17 cellular contexts compared by ENCODE assay signal in the genomic region with DNA sequence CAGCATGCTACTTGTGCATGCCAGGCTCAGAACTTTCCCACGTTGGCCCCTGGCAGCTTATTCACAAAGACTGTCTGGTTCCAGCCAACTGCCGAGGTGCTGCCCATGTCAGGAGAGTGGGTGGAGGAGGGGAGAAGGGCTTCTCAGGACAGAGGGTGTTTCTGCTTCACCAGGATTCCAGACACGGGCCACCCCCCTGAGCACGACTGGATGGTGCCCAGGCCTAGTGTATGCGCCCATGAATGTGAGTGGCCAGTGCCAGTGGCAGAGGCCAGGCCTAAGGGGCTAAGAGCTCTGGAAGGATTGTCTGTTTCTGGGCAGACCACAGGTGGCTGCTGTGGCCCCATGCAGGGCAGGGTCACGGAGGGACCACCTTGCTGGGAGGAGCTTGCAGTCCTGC.
DNase-seq lines count a peak whose midpoint lies in the region; ATAC-seq and TF ChIP-seq lines count a peak whose summit lies in the region.
"Had no signal": no experiment of that assay in that cellular context is flagged by ENCODE, and none has a peak within 500 bp of the region (broad histone marks: within the 10 kb centered on the region; RNA-seq: fewer than 3 reads in every experiment).

No MANE protein-coding gene starts in this region.

- intact Hi-C loops in left ventricle myocardium inferior (cut with micrococcal nuclease) (no loop called here), colonic mucosa (cut with DNase I) (no loop called here)

- H3K9me3 ChIP-seq in left ventricle myocardium inferior (replicated peaks) (no peaks in the 10 kb centered on the region), colonic mucosa (no peaks in the 10 kb centered on the region)
- H3K9me3 ChIP-seq: A549 had no signal

- TF ChIP-seq CTCF in left ventricle myocardium inferior (IDR thresholded peaks at IDR 0.05; ENCODE audit: borderline replicate concordance) (no peak), colonic mucosa (IDR thresholded peaks at IDR 0.05) (no peak)

- H3K27ac ChIP-seq in ACC112 (ENCODE audit: low read depth, low read length) (peak overlapping the region; percentile 70), left ventricle myocardium inferior (replicated peaks) (peak overlapping the region; percentile 9), colonic mucosa (no peak overlapping the region)
- H3K27ac ChIP-seq: A549 had no signal

- H3K36me3 ChIP-seq in ACC112 (ENCODE audit: insufficient read depth, low read length) (no peaks in the 10 kb centered on the region), left ventricle myocardium inferior (no peaks in the 10 kb centered on the region), colonic mucosa (no peaks in the 10 kb centered on the region)

- no peaks in the 10 kb centered on the region for H3K36me3 Mint-ChIP-seq in activated CD8-positive, alpha-beta memory T cell treated with anti-CD3 and anti-CD28 coated beads, Interleukin-2, amount 10 ng/mL, durations not matched to agents 7 days and 5 days
- H3K36me3 Mint-ChIP-seq: CD4-positive, CD25-positive, alpha-beta regulatory T cell had no signal

- H3K9ac ChIP-seq in colonic mucosa (ENCODE audit: low read depth in 2 of 2, low read length in 2 of 2): no peak overlapping the region

- H3K4me3 ChIP-seq in ACC112 (ENCODE audit: low read depth, low read length) (no peak overlapping the region), left ventricle myocardium inferior (no peak overlapping the region), colonic mucosa (no peak overlapping the region)
- H3K4me3 ChIP-seq: A549, K562 had no signal

- H3K4me3 Mint-ChIP-seq in activated CD8-positive, alpha-beta memory T cell treated with anti-CD3 and anti-CD28 coated beads, Interleukin-2, amount 10 ng/mL, durations not matched to agents 7 days and 5 days: no peak overlapping the region
- H3K4me3 Mint-ChIP-seq: CD4-positive, CD25-positive, alpha-beta regulatory T cell had no signal

- CTCF ChIA-PET in activated CD8-positive, alpha-beta memory T cell treated with anti-CD3 and anti-CD28 coated beads, Interleukin-2, amount 10 ng/mL, durations not matched to agents 7 days and 5 days (lab: Charles Lee): no interaction called here

- H3K27me3 Mint-ChIP-seq in activated CD8-positive, alpha-beta memory T cell treated with anti-CD3 and anti-CD28 coated beads, Interleukin-2, amount 10 ng/mL, durations not matched to agents 7 days and 5 days: no peaks in the 10 kb centered on the region

- no peaks in the 10 kb centered on the region for H3K27me3 ChIP-seq in ACC112 (ENCODE audit: insufficient read depth, low read length)
- no peaks in the 10 kb centered on the region for H3K27me3 ChIP-seq in left ventricle myocardium inferior (ENCODE audit: low read depth)
- H3K27me3 ChIP-seq in colonic mucosa: no peaks in the 10 kb centered on the region

- H2AFZ ChIP-seq in ACC112 (ENCODE audit: low read length, unreplicated experiment): no peak overlapping the region

- DNase-seq in activated CD8-positive, alpha-beta memory T cell treated with anti-CD3 and anti-CD28 coated beads, Interleukin-2, amount 10 ng/mL, durations not matched to agents 7 days and 5 days: peak; percentile 11
- DNase-seq in left ventricle myocardium inferior (peak; percentile 37), pons (ENCODE audit: low spot score) (peak; percentile 24), colonic mucosa (no peak), OCI-M1 (lab: John Stamatoyannopoulos, UW) (no peak), NCI-H146 (lab: John Stamatoyannopoulos, UW) (no peak)
- DNase-seq: CD4-positive, CD25-positive, alpha-beta regulatory T cell; DMS53; HCEC 1CT; NCI-H1436; NCI-H2081 treated with DMSO at 0.1 percent for 48 hours; NCI-H526; RPMI8226 had no signal

- no peak overlapping the region for H3K27ac Mint-ChIP-seq in activated CD8-positive, alpha-beta memory T cell treated with anti-CD3 and anti-CD28 coated beads, Interleukin-2, amount 10 ng/mL, durations not matched to agents 7 days and 5 days

- no peaks in the 10 kb centered on the region for H3K9me3 Mint-ChIP-seq in activated CD8-positive, alpha-beta memory T cell treated with anti-CD3 and anti-CD28 coated beads, Interleukin-2, amount 10 ng/mL, durations not matched to agents 7 days and 5 days (ENCODE audit: low read depth)

- H3K4me1 ChIP-seq in ACC112 (ENCODE audit: control insufficient read depth, insufficient read depth, low read length, unreplicated experiment) (peaks cover 10% of the 10 kb centered on the region), left ventricle myocardium inferior (peaks cover 22% of the 10 kb centered on the region), colonic mucosa (no peaks in the 10 kb centered on the region)
- H3K4me1 ChIP-seq: A549 had no signal

- no peaks in the 10 kb centered on the region for H3K79me2 ChIP-seq in ACC112 (ENCODE audit: control insufficient read depth, insufficient read depth, low read length, unreplicated experiment)

- no peaks in the 10 kb centered on the region for H3K4me1 Mint-ChIP-seq in activated CD8-positive, alpha-beta memory T cell treated with anti-CD3 and anti-CD28 coated beads, Interleukin-2, amount 10 ng/mL, durations not matched to agents 7 days and 5 days
- H3K4me1 Mint-ChIP-seq: CD4-positive, CD25-positive, alpha-beta regulatory T cell had no signal

- ATAC-seq in activated CD8-positive, alpha-beta memory T cell treated with anti-CD3 and anti-CD28 coated beads, Interleukin-2, amount 10 ng/mL, durations not matched to agents 7 days and 5 days: no peak
- ATAC-seq in GM19397 (IDR thresholded peaks at IDR 0.05; ENCODE audit: unreplicated experiment): no peak
- ATAC-seq: A549, K562 had no signal

Comparison
In these comparisons a context has a peak if more than half of its experiments do, and no peak if none do; other contexts are left out.
1. DNase-seq: peak in activated CD8-positive, alpha-beta memory T cell treated with anti-CD3 and anti-CD28 coated beads, Interleukin-2, amount 10 ng/mL, durations not matched to agents 7 days and 5 days (single experiment), left ventricle myocardium inferior (single experiment) and pons (single experiment); none in colonic mucosa (single experiment), OCI-M1 (single experiment) and NCI-H146 (single experiment).